In genomic region chr12:112418596-112419268, GRCh38 we compare ENCODE assay signal across 8 cellular contexts. TPM values are rescaled to one million over a fixed set of nuclear protein-coding genes. Genes with fewer than 3 reads are reported as not detected.
DNase-seq lines count a peak whose midpoint lies in the region; ATAC-seq, FAIRE-seq and TF ChIP-seq lines count a peak whose summit lies in the region.

Gene PTPN11, plus strand, starts transcription at chr12:112418947. Its CDS starts 165 bp downstream, at chr12:112419112.

- H3K27ac ChIP-seq in esophagus (ENCODE audit: low read depth in 2 of 2, low read length in 1 of 2) (peak within 1 kb of the TSS; percentile 96 to 97), muscle layer of colon (ENCODE audit: low read depth, low read length) (peak within 1 kb of the TSS; percentile 98)

- peak; percentile 64 for FAIRE-seq in HTR-8/SVneo (lab: Jason Lieb, UNC)

- H3K36me3 ChIP-seq in esophagus (ENCODE audit: control insufficient read depth in 2 of 2, insufficient read depth in 2 of 2, low read length in 1 of 2) (no peaks in the 10 kb centered on the region), muscle layer of colon (ENCODE audit: insufficient read depth, low read length) (no peaks in the 10 kb centered on the region)

- H3K27me3 ChIP-seq in esophagus (ENCODE audit: control insufficient read depth in 1 of 2, insufficient read depth in 2 of 2, low read length in 2 of 2) (no peaks in the 10 kb centered on the region), muscle layer of colon (ENCODE audit: control insufficient read depth in 1 of 2, insufficient read depth in 2 of 2, low read length in 2 of 2) (no peaks in the 10 kb centered on the region)

- no peaks in the 10 kb centered on the region for H3K9me3 ChIP-seq in esophagus (ENCODE audit: control insufficient read depth in 2 of 2, insufficient read depth in 1 of 2, low read depth in 1 of 2, low read length in 1 of 2)
- no peaks in the 10 kb centered on the region for H3K9me3 ChIP-seq in muscle layer of colon (ENCODE audit: low read length)

- H3K4me3 ChIP-seq in esophagus (ENCODE audit: low read depth in 1 of 2, low read length in 2 of 2) (peak within 1 kb of the TSS; percentile 61 to 87), muscle layer of colon (ENCODE audit: low read depth in 1 of 2, low read length in 2 of 2) (peak within 1 kb of the TSS; percentile 89 to 97)

- H3K9ac ChIP-seq in muscle layer of colon (ENCODE audit: low read length): peak within 1 kb of the TSS; percentile 94

- peak; percentile 62 for ATAC-seq in GM21367 (IDR thresholded peaks at IDR 0.05; ENCODE audit: unreplicated experiment)

- WGBS in esophagus, 2 donors: 0 to 1% methylated on average over 72 to 86 of the region's 86 CpGs

- DNase-seq in D341Med (ENCODE audit: low spot score) (peak; percentile 95), HTR-8/SVneo (ENCODE audit: insufficient read length, low spot score) (peak; percentile 78)
- DNase-seq in activated T-cell treated with anti-CD3 and anti-CD28 coated beads, Interleukin-2, amount 50 U/mL, for 1 hour: peak; percentile 96
- DNase-seq in stimulated activated CD8-positive, alpha-beta memory T cell treated with anti-CD3 and anti-CD28 coated beads, Interleukin-7, amount 100 ng/mL, for 24 hours (ENCODE audit: low read depth): peak; percentile 87

- no peaks in the 10 kb centered on the region for H3K4me1 ChIP-seq in esophagus (ENCODE audit: control insufficient read depth in 2 of 2, insufficient read depth in 2 of 2, low read length in 1 of 2)
- H3K4me1 ChIP-seq in muscle layer of colon (ENCODE audit: insufficient read depth, low read length): peaks cover 19% of the 10 kb centered on the region

TF ChIP-seq in PFSK-1, 5 proteins besides CTCF, POLR2A, EP300 and RAD21:
- TF ChIP-seq POLR2AphosphoS5 (IDR thresholded peaks at IDR 0.05; ENCODE audit: low read depth, low read length) (peak; percentile 93), FOXP2 (optimal IDR thresholded peaks at IDR 0.05; ENCODE audit: borderline replicate concordance, extremely low read depth, extremely low read length, insufficient read depth) (peak; percentile 80), REST (IDR thresholded peaks at IDR 0.05; ENCODE audit: insufficient read depth in 1 of 2, low read depth in 2 of 2, low read length in 2 of 2) (0 out of 4 replicates have a peak, but pooled peaks of 1 of the 2 experiments have one; percentile 62), SIN3A (IDR thresholded peaks at IDR 0.05; ENCODE audit: borderline replicate concordance, insufficient read depth, low read length) (peak; percentile 95; the same call in 1 of the 2 replicates), TAF1 (IDR thresholded peaks at IDR 0.05; ENCODE audit: borderline replicate concordance, insufficient read depth, low read length) (peak; percentile 95)
TF ChIP-seq in PFSK-1: peak in this region for 5.

RNA-seq across cellular contexts. Expression of gene PTPN11, which starts in this region (rescaled TPM):
- polyA plus RNA-seq in PFSK-1 (2012; ENCODE audit: insufficient read length, low read depth): 47.5 TPM
- 10 to 100 TPM; 13.4 to 17.7 TPM for polyA plus RNA-seq in esophagus

Comparison
In these comparisons a context has a peak if more than half of its experiments do, and no peak if none do; other contexts are left out.
1. Peak in every context shown above with its lines: DNase-seq, ATAC-seq, H3K4me3 ChIP-seq and H3K27ac ChIP-seq.